1 cellular context compared by ENCODE assay signal in the genomic region with DNA sequence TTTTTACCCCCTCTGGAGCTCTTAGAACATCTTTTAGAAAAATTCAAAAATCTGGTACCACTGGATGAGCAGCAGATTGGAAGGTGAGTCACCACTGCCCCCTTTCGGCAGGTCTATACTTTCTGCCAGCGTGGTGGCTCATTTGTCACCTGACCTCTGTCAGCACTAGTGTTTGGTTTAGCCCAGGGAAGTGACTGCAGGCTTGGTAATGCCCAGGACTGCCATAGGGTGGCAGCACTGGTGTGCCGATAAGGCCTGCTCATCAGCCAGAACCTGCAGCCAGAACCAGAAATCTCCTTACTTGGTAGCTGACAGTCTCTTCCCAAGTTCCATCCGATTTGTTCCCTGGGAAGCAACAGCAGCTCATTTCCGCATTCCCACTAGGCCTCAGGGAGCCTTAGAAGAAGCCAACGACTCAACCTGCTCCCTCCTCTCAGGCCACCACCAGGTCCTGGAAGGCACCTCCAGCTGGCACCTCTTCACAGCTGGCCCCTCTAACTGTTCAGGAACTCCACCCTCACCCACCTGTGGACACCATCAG.
TF ChIP-seq lines count a peak whose summit lies in the region.

No MANE protein-coding gene starts in this region.

TF ChIP-seq in HepG2, 621 proteins besides CTCF, POLR2A, EP300 and RAD21 (continued from another document and continues in another):
- TF ChIP-seq, protein P1, sequence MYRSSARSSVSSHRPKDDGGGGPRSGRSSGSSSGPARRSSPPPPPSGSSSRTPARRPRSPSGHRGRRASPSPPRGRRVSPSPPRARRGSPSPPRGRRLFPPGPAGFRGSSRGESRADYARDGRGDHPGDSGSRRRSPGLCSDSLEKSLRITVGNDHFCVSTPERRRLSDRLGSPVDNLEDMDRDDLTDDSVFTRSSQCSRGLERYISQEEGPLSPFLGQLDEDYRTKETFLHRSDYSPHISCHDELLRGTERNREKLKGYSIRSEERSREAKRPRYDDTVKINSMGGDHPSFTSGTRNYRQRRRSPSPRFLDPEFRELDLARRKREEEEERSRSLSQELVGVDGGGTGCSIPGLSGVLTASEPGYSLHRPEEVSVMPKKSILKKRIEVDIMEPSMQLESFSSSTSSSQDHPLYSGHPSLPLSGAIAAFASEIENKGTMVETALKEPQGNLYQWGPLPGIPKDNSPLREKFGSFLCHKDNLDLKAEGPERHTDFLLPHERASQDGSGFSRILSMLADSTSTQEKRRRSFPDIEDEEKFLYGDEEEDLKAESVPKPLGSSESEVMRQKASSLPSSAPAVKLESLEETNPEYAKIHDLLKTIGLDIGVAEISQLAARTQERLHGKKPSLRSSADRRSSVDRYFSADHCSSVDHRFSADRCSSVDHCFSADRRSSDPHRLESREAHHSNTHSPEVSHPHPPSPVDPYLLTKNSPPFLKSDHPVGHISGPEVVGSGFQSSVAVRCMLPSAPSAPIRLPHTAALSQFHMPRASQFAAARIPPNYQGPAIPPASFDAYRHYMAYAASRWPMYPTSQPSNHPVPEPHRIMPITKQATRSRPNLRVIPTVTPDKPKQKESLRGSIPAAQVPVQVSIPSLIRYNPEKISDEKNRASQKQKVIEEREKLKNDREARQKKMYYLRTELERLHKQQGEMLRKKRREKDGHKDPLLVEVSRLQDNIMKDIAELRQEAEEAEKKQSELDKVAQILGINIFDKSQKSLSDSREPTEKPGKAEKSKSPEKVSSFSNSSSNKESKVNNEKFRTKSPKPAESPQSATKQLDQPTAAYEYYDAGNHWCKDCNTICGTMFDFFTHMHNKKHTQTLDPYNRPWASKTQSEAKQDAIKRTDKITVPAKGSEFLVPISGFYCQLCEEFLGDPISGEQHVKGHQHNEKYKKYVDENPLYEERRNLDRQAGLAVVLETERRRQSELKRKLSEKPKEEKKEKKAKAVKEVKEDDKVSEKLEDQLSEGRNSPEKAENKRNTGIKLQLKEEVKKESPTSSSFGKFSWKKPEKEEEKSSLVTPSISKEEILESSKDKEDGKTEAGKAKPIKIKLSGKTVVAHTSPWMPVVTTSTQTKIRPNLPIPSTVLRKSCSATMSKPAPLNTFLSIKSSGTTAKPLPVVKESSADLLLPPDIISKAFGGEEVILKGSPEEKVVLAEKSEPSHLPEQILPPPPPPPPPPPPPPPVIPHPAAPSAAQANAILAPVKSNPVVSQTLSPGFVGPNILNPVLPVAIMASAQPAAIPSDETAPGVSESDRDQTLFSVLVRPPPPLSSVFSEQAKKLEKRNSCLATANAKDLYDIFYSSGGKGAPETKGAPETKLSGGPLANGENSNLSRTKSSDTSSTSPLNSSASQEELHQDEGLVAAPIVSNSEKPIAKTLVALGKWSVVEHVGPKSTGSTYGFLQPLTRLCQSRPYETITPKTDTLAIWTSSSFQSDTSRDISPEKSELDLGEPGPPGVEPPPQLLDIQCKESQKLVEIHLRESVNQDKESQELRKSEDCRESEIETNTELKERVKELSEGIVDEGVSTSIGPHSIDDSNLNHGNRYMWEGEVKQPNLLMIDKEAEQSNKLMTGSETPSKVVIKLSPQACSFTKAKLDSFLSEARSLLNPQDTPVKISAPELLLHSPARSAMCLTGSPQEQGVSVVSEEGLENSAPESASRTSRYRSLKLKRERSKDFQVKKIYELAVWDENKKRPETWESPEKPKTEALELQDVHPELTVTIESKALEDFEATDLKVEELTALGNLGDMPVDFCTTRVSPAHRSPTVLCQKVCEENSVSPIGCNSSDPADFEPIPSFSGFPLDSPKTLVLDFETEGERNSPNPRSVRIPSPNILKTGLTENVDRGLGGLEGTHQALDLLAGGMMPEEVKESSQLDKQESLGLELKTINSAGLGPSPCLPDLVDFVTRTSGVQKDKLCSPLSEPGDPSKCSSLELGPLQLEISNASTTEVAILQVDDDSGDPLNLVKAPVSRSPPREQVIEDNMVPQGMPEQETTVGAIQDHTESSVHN (CRISPR knock-in tag; IDR thresholded peaks at IDR 0.05) = no peak
- TF ChIP-seq ZNF577 (CRISPR knock-in tag; IDR thresholded peaks at IDR 0.05; ENCODE audit: borderline replicate concordance, low read depth) = no peak
- no peak for TF ChIP-seq ZNF530 (CRISPR knock-in tag; IDR thresholded peaks at IDR 0.05; ENCODE audit: low read depth)
- TF ChIP-seq, protein P2, sequence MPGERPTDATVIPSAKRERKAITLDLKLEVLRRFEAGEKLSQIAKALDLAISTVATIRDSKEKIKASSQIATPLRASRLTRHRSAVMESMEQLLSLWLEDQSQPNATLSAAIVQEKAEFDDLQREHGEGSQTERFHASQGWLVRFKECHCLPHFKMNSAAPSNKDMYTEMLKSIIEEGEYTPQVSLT (CRISPR knock-in tag; IDR thresholded peaks at IDR 0.05; ENCODE audit: borderline replicate concordance, low read depth) = no peak
- TF ChIP-seq ZNF660 (CRISPR knock-in tag; IDR thresholded peaks at IDR 0.05; ENCODE audit: borderline replicate concordance, low read depth) = no peak
- peak; percentile 61 for TF ChIP-seq ZFP36 (IDR thresholded peaks at IDR 0.05; ENCODE audit: borderline replicate concordance, low read depth, low read length, partially characterized antibody)
- no peak for TF ChIP-seq GTF3A (CRISPR knock-in tag; conservative IDR thresholded peaks at IDR 0.05)
- no peak for TF ChIP-seq ZNF446 (CRISPR knock-in tag; IDR thresholded peaks at IDR 0.05)
- TF ChIP-seq, protein P3, sequence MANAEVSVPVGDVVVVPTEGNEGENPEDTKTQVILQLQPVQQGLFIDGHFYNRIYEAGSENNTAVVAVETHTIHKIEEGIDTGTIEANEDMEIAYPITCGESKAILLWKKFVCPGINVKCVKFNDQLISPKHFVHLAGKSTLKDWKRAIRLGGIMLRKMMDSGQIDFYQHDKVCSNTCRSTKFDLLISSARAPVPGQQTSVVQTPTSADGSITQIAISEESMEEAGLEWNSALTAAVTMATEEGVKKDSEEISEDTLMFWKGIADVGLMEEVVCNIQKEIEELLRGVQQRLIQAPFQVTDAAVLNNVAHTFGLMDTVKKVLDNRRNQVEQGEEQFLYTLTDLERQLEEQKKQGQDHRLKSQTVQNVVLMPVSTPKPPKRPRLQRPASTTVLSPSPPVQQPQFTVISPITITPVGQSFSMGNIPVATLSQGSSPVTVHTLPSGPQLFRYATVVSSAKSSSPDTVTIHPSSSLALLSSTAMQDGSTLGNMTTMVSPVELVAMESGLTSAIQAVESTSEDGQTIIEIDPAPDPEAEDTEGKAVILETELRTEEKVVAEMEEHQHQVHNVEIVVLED (CRISPR knock-in tag; IDR thresholded peaks at IDR 0.05; ENCODE audit: borderline replicate concordance) = no peak
- TF ChIP-seq ZNF557 (CRISPR knock-in tag; IDR thresholded peaks at IDR 0.05) = no peak
- no peak for TF ChIP-seq ZNF562 (CRISPR knock-in tag; IDR thresholded peaks at IDR 0.05; ENCODE audit: borderline replicate concordance)
- no peak for TF ChIP-seq MBD4 (IDR thresholded peaks at IDR 0.05; ENCODE audit: borderline replicate concordance, low read length)
- TF ChIP-seq, protein P4, sequence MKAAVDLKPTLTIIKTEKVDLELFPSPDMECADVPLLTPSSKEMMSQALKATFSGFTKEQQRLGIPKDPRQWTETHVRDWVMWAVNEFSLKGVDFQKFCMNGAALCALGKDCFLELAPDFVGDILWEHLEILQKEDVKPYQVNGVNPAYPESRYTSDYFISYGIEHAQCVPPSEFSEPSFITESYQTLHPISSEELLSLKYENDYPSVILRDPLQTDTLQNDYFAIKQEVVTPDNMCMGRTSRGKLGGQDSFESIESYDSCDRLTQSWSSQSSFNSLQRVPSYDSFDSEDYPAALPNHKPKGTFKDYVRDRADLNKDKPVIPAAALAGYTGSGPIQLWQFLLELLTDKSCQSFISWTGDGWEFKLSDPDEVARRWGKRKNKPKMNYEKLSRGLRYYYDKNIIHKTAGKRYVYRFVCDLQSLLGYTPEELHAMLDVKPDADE (CRISPR knock-in tag; IDR thresholded peaks at IDR 0.05) = no peak
- TF ChIP-seq ZBTB20 (CRISPR knock-in tag; IDR thresholded peaks at IDR 0.05; ENCODE audit: borderline replicate concordance, low read depth) = no peak
- TF ChIP-seq, protein P5, sequence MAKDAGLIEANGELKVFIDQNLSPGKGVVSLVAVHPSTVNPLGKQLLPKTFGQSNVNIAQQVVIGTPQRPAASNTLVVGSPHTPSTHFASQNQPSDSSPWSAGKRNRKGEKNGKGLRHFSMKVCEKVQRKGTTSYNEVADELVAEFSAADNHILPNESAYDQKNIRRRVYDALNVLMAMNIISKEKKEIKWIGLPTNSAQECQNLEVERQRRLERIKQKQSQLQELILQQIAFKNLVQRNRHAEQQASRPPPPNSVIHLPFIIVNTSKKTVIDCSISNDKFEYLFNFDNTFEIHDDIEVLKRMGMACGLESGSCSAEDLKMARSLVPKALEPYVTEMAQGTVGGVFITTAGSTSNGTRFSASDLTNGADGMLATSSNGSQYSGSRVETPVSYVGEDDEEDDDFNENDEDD (CRISPR knock-in tag; IDR thresholded peaks at IDR 0.05; ENCODE audit: borderline replicate concordance) = no peak
- TF ChIP-seq ZFP90 (CRISPR knock-in tag; IDR thresholded peaks at IDR 0.05; ENCODE audit: borderline replicate concordance) = no peak
- no peak for TF ChIP-seq ZNF460 (CRISPR knock-in tag; IDR thresholded peaks at IDR 0.05; ENCODE audit: borderline replicate concordance)
- TF ChIP-seq, protein P6, sequence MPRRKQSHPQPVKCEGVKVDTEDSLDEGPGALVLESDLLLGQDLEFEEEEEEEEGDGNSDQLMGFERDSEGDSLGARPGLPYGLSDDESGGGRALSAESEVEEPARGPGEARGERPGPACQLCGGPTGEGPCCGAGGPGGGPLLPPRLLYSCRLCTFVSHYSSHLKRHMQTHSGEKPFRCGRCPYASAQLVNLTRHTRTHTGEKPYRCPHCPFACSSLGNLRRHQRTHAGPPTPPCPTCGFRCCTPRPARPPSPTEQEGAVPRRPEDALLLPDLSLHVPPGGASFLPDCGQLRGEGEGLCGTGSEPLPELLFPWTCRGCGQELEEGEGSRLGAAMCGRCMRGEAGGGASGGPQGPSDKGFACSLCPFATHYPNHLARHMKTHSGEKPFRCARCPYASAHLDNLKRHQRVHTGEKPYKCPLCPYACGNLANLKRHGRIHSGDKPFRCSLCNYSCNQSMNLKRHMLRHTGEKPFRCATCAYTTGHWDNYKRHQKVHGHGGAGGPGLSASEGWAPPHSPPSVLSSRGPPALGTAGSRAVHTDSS (CRISPR knock-in tag; conservative IDR thresholded peaks at IDR 0.05) = no peak
- no peak for TF ChIP-seq CBX1 (IDR thresholded peaks at IDR 0.05; ENCODE audit: low read depth)
- TF ChIP-seq KMT2B (CRISPR knock-in tag; IDR thresholded peaks at IDR 0.05) = no peak
- TF ChIP-seq, protein P7, sequence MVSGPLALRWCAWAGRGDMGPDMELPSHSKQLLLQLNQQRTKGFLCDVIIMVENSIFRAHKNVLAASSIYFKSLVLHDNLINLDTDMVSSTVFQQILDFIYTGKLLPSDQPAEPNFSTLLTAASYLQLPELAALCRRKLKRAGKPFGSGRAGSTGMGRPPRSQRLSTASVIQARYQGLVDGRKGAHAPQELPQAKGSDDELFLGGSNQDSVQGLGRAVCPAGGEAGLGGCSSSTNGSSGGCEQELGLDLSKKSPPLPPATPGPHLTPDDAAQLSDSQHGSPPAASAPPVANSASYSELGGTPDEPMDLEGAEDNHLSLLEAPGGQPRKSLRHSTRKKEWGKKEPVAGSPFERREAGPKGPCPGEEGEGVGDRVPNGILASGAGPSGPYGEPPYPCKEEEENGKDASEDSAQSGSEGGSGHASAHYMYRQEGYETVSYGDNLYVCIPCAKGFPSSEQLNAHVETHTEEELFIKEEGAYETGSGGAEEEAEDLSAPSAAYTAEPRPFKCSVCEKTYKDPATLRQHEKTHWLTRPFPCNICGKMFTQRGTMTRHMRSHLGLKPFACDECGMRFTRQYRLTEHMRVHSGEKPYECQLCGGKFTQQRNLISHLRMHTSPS (CRISPR knock-in tag; IDR thresholded peaks at IDR 0.05; ENCODE audit: low read depth) = 0 out of 2 replicates have a peak, but pooled peaks have one; percentile 22
- TF ChIP-seq REL (CRISPR knock-in tag; conservative IDR thresholded peaks at IDR 0.05) = no peak
- TF ChIP-seq SNAPC2 (CRISPR knock-in tag; IDR thresholded peaks at IDR 0.05) = no peak
- TF ChIP-seq ZNF430 (CRISPR knock-in tag; IDR thresholded peaks at IDR 0.05) = no peak
- no peak for TF ChIP-seq TEAD2 (CRISPR knock-in tag; IDR thresholded peaks at IDR 0.05)
- TF ChIP-seq, protein P8, sequence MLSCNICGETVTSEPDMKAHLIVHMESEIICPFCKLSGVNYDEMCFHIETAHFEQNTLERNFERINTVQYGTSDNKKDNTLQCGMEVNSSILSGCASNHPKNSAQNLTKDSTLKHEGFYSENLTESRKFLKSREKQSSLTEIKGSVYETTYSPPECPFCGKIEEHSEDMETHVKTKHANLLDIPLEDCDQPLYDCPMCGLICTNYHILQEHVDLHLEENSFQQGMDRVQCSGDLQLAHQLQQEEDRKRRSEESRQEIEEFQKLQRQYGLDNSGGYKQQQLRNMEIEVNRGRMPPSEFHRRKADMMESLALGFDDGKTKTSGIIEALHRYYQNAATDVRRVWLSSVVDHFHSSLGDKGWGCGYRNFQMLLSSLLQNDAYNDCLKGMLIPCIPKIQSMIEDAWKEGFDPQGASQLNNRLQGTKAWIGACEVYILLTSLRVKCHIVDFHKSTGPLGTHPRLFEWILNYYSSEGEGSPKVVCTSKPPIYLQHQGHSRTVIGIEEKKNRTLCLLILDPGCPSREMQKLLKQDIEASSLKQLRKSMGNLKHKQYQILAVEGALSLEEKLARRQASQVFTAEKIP (CRISPR knock-in tag; IDR thresholded peaks at IDR 0.05; ENCODE audit: borderline replicate concordance) = no peak
- peak; percentile 44 for TF ChIP-seq ELF1 (CRISPR knock-in tag; IDR thresholded peaks at IDR 0.05)
- TF ChIP-seq, protein P9, sequence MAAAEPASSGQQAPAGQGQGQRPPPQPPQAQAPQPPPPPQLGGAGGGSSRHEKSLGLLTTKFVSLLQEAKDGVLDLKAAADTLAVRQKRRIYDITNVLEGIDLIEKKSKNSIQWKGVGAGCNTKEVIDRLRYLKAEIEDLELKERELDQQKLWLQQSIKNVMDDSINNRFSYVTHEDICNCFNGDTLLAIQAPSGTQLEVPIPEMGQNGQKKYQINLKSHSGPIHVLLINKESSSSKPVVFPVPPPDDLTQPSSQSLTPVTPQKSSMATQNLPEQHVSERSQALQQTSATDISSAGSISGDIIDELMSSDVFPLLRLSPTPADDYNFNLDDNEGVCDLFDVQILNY (CRISPR knock-in tag; conservative IDR thresholded peaks at IDR 0.05) = no peak
- TF ChIP-seq, protein P10, sequence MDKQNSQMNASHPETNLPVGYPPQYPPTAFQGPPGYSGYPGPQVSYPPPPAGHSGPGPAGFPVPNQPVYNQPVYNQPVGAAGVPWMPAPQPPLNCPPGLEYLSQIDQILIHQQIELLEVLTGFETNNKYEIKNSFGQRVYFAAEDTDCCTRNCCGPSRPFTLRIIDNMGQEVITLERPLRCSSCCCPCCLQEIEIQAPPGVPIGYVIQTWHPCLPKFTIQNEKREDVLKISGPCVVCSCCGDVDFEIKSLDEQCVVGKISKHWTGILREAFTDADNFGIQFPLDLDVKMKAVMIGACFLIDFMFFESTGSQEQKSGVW (CRISPR knock-in tag; IDR thresholded peaks at IDR 0.05; ENCODE audit: borderline replicate concordance) = no peak
